8 cellular contexts compared by ENCODE assay signal in the genomic region with DNA sequence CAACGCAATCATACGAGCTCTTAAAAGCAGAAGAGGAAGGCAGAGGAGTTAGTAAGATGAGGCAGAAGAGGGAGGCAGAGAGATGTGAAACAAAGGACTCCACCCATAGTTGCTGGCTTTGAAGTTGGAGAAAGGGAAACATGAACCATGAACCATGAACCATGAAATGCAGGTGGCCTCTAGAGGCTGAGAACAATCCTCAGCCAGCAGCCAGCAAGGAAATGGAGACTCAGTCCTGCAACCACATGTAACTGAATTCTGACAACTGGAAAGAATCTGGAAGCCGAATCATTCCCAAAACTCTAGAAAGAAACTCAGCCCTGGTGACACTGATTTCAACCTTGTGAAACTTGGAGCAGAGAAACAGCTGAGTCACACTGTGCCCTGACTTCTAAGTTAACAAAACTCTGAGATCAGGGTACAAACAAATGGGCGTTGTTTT. TPM values are rescaled to one million over a fixed set of nuclear protein-coding genes. Genes with fewer than 3 reads are reported as not detected.
DNase-seq lines count a peak whose midpoint lies in the region; ATAC-seq lines count a peak whose summit lies in the region.

No MANE protein-coding gene starts in this region.

- DNase-seq in NCI-H2171 treated with DMSO at 0.1 percent for 48 hours (lab: John Stamatoyannopoulos, UW) (peak; percentile 28), NCI-H2171 (lab: John Stamatoyannopoulos, UW) (no peak), medulla oblongata (ENCODE audit: extremely low spot score) (peak; percentile 54), cortex of kidney (lab: John Stamatoyannopoulos, UW) (no peak), retina (no peak)
- DNase-seq in activated T-helper 1 cell treated with anti-CD3 and anti-CD28 coated beads, Interleukin-12 subunit alpha, Interleukin-12 subunit beta, Interleukin-2, Interleukin-4 antibody, amounts not matched to agents 30 ng/mL and 10 ng/mL and 1 ng/mL, durations not matched to agents 14 hours and 24 hours and 36 hours (ENCODE audit: low spot score) = peak; percentile 28

- H3K4me3 Mint-ChIP-seq in activated T-helper 1 cell treated with anti-CD3 and anti-CD28 coated beads, Interleukin-12 subunit alpha, Interleukin-12 subunit beta, Interleukin-2, Interleukin-4 antibody, amounts not matched to agents 30 ng/mL and 10 ng/mL and 1 ng/mL, durations not matched to agents 14 hours and 24 hours and 36 hours = no peak overlapping the region

- H3K4me1 ChIP-seq in HUES48 (ENCODE audit: control insufficient read depth, insufficient read depth, low read length) = peaks cover 19% of the 10 kb centered on the region

- no peaks in the 10 kb centered on the region for H3K9me3 ChIP-seq in HUES48 (ENCODE audit: control insufficient read depth, insufficient read depth, low read length)

- ATAC-seq in GM21423 (IDR thresholded peaks at IDR 0.05; ENCODE audit: unreplicated experiment) = peak; percentile 67

- no peaks in the 10 kb centered on the region for H3K36me3 ChIP-seq in HUES48 (ENCODE audit: control insufficient read depth, insufficient read depth, low read length)

- intact Hi-C loops in activated T-helper 1 cell treated with anti-CD3 and anti-CD28 coated beads, Interleukin-12 subunit alpha, Interleukin-12 subunit beta, Interleukin-2, Interleukin-4 antibody, amounts not matched to agents 30 ng/mL and 10 ng/mL and 1 ng/mL, durations not matched to agents 14 hours and 24 hours and 36 hours (cut with micrococcal nuclease) = no loop called here

- no peaks in the 10 kb centered on the region for H3K9me3 Mint-ChIP-seq in activated T-helper 1 cell treated with anti-CD3 and anti-CD28 coated beads, Interleukin-12 subunit alpha, Interleukin-12 subunit beta, Interleukin-2, Interleukin-4 antibody, amounts not matched to agents 30 ng/mL and 10 ng/mL and 1 ng/mL, durations not matched to agents 14 hours and 24 hours and 36 hours

- H3K27ac Mint-ChIP-seq in activated T-helper 1 cell treated with anti-CD3 and anti-CD28 coated beads, Interleukin-12 subunit alpha, Interleukin-12 subunit beta, Interleukin-2, Interleukin-4 antibody, amounts not matched to agents 30 ng/mL and 10 ng/mL and 1 ng/mL, durations not matched to agents 14 hours and 24 hours and 36 hours = no peak overlapping the region

- peak overlapping the region; percentile 13; the same call in 1 of the 2 replicates for H3K9ac ChIP-seq in HUES48 (ENCODE audit: low read depth, low read length)

- peaks cover 8% of the 10 kb centered on the region for H3K36me3 Mint-ChIP-seq in activated T-helper 1 cell treated with anti-CD3 and anti-CD28 coated beads, Interleukin-12 subunit alpha, Interleukin-12 subunit beta, Interleukin-2, Interleukin-4 antibody, amounts not matched to agents 30 ng/mL and 10 ng/mL and 1 ng/mL, durations not matched to agents 14 hours and 24 hours and 36 hours (ENCODE audit: low read depth)

- H3K27ac ChIP-seq in HUES48 (ENCODE audit: low read depth, low read length) = peak overlapping the region; percentile 65

- H3K4me3 ChIP-seq in HUES48 (ENCODE audit: low read depth, low read length) = no peak overlapping the region

- peaks cover 49% of the 10 kb centered on the region for H3K4me1 Mint-ChIP-seq in activated T-helper 1 cell treated with anti-CD3 and anti-CD28 coated beads, Interleukin-12 subunit alpha, Interleukin-12 subunit beta, Interleukin-2, Interleukin-4 antibody, amounts not matched to agents 30 ng/mL and 10 ng/mL and 1 ng/mL, durations not matched to agents 14 hours and 24 hours and 36 hours (ENCODE audit: low read depth)

- H3K27me3 ChIP-seq in HUES48 (ENCODE audit: control insufficient read depth, insufficient read depth, low read length) = no peaks in the 10 kb centered on the region

- H3K27me3 Mint-ChIP-seq in activated T-helper 1 cell treated with anti-CD3 and anti-CD28 coated beads, Interleukin-12 subunit alpha, Interleukin-12 subunit beta, Interleukin-2, Interleukin-4 antibody, amounts not matched to agents 30 ng/mL and 10 ng/mL and 1 ng/mL, durations not matched to agents 14 hours and 24 hours and 36 hours (ENCODE audit: insufficient read depth) = no peaks in the 10 kb centered on the region

RNA-seq across cellular contexts. Expression of gene DIPK1A, which starts 10.1 kb away (rescaled TPM):
- total RNA-seq in activated T-helper 1 cell treated with anti-CD3 and anti-CD28 coated beads, Interleukin-12 subunit alpha, Interleukin-12 subunit beta, Interleukin-2, Interleukin-4 antibody, amounts not matched to agents 30 ng/mL and 10 ng/mL and 1 ng/mL, durations not matched to agents 14 hours and 24 hours and 36 hours = 20.3 and 20.8 TPM in 2 replicates

Comparison
In these comparisons a context has a peak if more than half of its experiments do, and no peak if none do; other contexts are left out.
1. DNase-seq: peak in NCI-H2171 treated with DMSO at 0.1 percent for 48 hours (single experiment), activated T-helper 1 cell treated with anti-CD3 and anti-CD28 coated beads, Interleukin-12 subunit alpha, Interleukin-12 subunit beta, Interleukin-2, Interleukin-4 antibody, amounts not matched to agents 30 ng/mL and 10 ng/mL and 1 ng/mL, durations not matched to agents 14 hours and 24 hours and 36 hours (single experiment) and medulla oblongata (single experiment); none in NCI-H2171 (single experiment), cortex of kidney (single experiment) and retina (single experiment).